ENCODE assay signal across 12 cellular contexts in genomic region chr11:135027461-135027860, GRCh38.
DNase-seq lines count a peak whose midpoint lies in the region; ATAC-seq and TF ChIP-seq lines count a peak whose summit lies in the region.
"Had no signal": no experiment of that assay in that cellular context is flagged by ENCODE, and none has a peak within 500 bp of the region (broad histone marks: within the 10 kb centered on the region; RNA-seq: fewer than 3 reads in every experiment).

No MANE protein-coding gene starts in this region.

- no peaks in the 10 kb centered on the region for H3K27me3 Mint-ChIP-seq in activated CD4-positive, alpha-beta T cell treated with anti-CD3 and anti-CD28 coated beads, Interleukin-2, amount 10 ng/mL, durations not matched to agents 24 days and 14 days
- H3K27me3 Mint-ChIP-seq: B cell had no signal

- no peaks in the 10 kb centered on the region for H3K9me3 Mint-ChIP-seq in activated CD4-positive, alpha-beta T cell treated with anti-CD3 and anti-CD28 coated beads, Interleukin-2, amount 10 ng/mL, durations not matched to agents 24 days and 14 days
- H3K9me3 Mint-ChIP-seq in stimulated activated effector memory CD8-positive, alpha-beta T cell treated with anti-CD3 and anti-CD28 coated beads, Interleukin-12 subunit alpha, Interleukin-12 subunit beta, amount 100 ng/mL, for 72 hours = peaks cover 5% of the 10 kb centered on the region

- H3K4me3 ChIP-seq in epithelial cell of proximal tubule (ENCODE audit: low read depth, low read length) (no peak overlapping the region), skeletal muscle cell (ENCODE audit: low read depth, low read length) (no peak overlapping the region), BE2C (ENCODE audit: low read depth, low read length) (no peak overlapping the region)

- no peak overlapping the region for H3K27ac Mint-ChIP-seq in activated CD4-positive, alpha-beta T cell treated with anti-CD3 and anti-CD28 coated beads, Interleukin-2, amount 10 ng/mL, durations not matched to agents 24 days and 14 days
- no peak overlapping the region for H3K27ac Mint-ChIP-seq in stimulated activated effector memory CD8-positive, alpha-beta T cell treated with anti-CD3 and anti-CD28 coated beads, Interleukin-12 subunit alpha, Interleukin-12 subunit beta, amount 100 ng/mL, for 72 hours
- H3K27ac Mint-ChIP-seq: B cell; memory B cell; T-helper 1 cell treated with Interleukin-12 subunit alpha and Interleukin-12 subunit beta and Interleukin-4 antibody, amounts not matched to agents 30 μg/mL and 1 μg/mL, for 36 hours had no signal

- TF ChIP-seq CTCF in epithelial cell of proximal tubule (conservative IDR thresholded peaks at IDR 0.05; ENCODE audit: low read depth, low read length) (no peak), BE2C (IDR thresholded peaks at IDR 0.05; ENCODE audit: low read depth, low read length) (no peak)

- no peaks in the 10 kb centered on the region for H3K36me3 ChIP-seq in BE2C

- no peaks in the 10 kb centered on the region for H3K27me3 ChIP-seq in BE2C

- DNase-seq in activated CD4-positive, alpha-beta T cell treated with anti-CD3 and anti-CD28 coated beads, Interleukin-2, amount 10 ng/mL, durations not matched to agents 24 days and 14 days = peak; percentile 69
- DNase-seq in activated CD4-positive, alpha-beta T cell treated with anti-CD3 and anti-CD28 coated beads, Interleukin-2, amount 50 U/mL, for 4 hours = no peak
- peak; percentile 15 for DNase-seq in epithelial cell of proximal tubule (ENCODE audit: low read depth)
- peak; percentile 1 for DNase-seq in skeletal muscle cell (ENCODE audit: low read depth)
- DNase-seq in BE2C = no peak
- DNase-seq in stimulated activated effector memory CD8-positive, alpha-beta T cell treated with anti-CD3 and anti-CD28 coated beads, Interleukin-12 subunit alpha, Interleukin-12 subunit beta, amount 100 ng/mL, for 72 hours (ENCODE audit: low spot score in 2 of 2) = no peak
- DNase-seq in sciatic nerve (ENCODE audit: low spot score) = no peak
- DNase-seq: central memory CD4-positive, alpha-beta T cell had no signal

- H3K36me3 Mint-ChIP-seq in activated CD4-positive, alpha-beta T cell treated with anti-CD3 and anti-CD28 coated beads, Interleukin-2, amount 10 ng/mL, durations not matched to agents 24 days and 14 days (ENCODE audit: low read depth) = no peaks in the 10 kb centered on the region
- H3K36me3 Mint-ChIP-seq in stimulated activated effector memory CD8-positive, alpha-beta T cell treated with anti-CD3 and anti-CD28 coated beads, Interleukin-12 subunit alpha, Interleukin-12 subunit beta, amount 100 ng/mL, for 72 hours = no peaks in the 10 kb centered on the region
- H3K36me3 Mint-ChIP-seq: memory B cell had no signal

- no peak for ATAC-seq in stimulated activated effector memory CD8-positive, alpha-beta T cell treated with anti-CD3 and anti-CD28 coated beads, Interleukin-12 subunit alpha, Interleukin-12 subunit beta, amount 100 ng/mL, for 72 hours
- no peak for ATAC-seq in sciatic nerve

- H3K4me1 ChIP-seq in BE2C = no peaks in the 10 kb centered on the region

- intact Hi-C loops in activated CD4-positive, alpha-beta T cell treated with anti-CD3 and anti-CD28 coated beads, Interleukin-2, amount 10 ng/mL, durations not matched to agents 24 days and 14 days (cut with micrococcal nuclease) = no loop called here
- intact Hi-C loops in sciatic nerve (cut with DNase I) = no loop called here

- H3K4me3 Mint-ChIP-seq in activated CD4-positive, alpha-beta T cell treated with anti-CD3 and anti-CD28 coated beads, Interleukin-2, amount 10 ng/mL, durations not matched to agents 24 days and 14 days = no peak overlapping the region
- no peak overlapping the region for H3K4me3 Mint-ChIP-seq in stimulated activated effector memory CD8-positive, alpha-beta T cell treated with anti-CD3 and anti-CD28 coated beads, Interleukin-12 subunit alpha, Interleukin-12 subunit beta, amount 100 ng/mL, for 72 hours
- H3K4me3 Mint-ChIP-seq: B cell; memory B cell; T-helper 1 cell treated with Interleukin-12 subunit alpha and Interleukin-12 subunit beta and Interleukin-4 antibody, amounts not matched to agents 30 μg/mL and 1 μg/mL, for 36 hours had no signal

- no peaks in the 10 kb centered on the region; the same call in 1 of the 2 replicates for H3K9me3 ChIP-seq in BE2C

- H3K4me1 Mint-ChIP-seq in activated CD4-positive, alpha-beta T cell treated with anti-CD3 and anti-CD28 coated beads, Interleukin-2, amount 10 ng/mL, durations not matched to agents 24 days and 14 days = no peaks in the 10 kb centered on the region
- no peaks in the 10 kb centered on the region for H3K4me1 Mint-ChIP-seq in stimulated activated effector memory CD8-positive, alpha-beta T cell treated with anti-CD3 and anti-CD28 coated beads, Interleukin-12 subunit alpha, Interleukin-12 subunit beta, amount 100 ng/mL, for 72 hours
- H3K4me1 Mint-ChIP-seq: B cell, memory B cell had no signal

TF ChIP-seq in PFSK-1, 5 proteins besides CTCF, POLR2A, EP300 and RAD21:
- TF ChIP-seq TAF1 (IDR thresholded peaks at IDR 0.05; ENCODE audit: borderline replicate concordance, insufficient read depth, low read length) = no peak
- peak; percentile 77 to 97 for TF ChIP-seq REST (IDR thresholded peaks at IDR 0.05; ENCODE audit: insufficient read depth in 1 of 2, low read depth in 2 of 2, low read length in 2 of 2)

Comparison
In these comparisons a context has a peak if more than half of its experiments do, and no peak if none do; other contexts are left out.
1. DNase-seq: peak in activated CD4-positive, alpha-beta T cell treated with anti-CD3 and anti-CD28 coated beads, Interleukin-2, amount 10 ng/mL, durations not matched to agents 24 days and 14 days (single experiment), epithelial cell of proximal tubule (single experiment) and skeletal muscle cell (single experiment); none in activated CD4-positive, alpha-beta T cell treated with anti-CD3 and anti-CD28 coated beads, Interleukin-2, amount 50 U/mL, for 4 hours (0 of 2), BE2C (single experiment), stimulated activated effector memory CD8-positive, alpha-beta T cell treated with anti-CD3 and anti-CD28 coated beads, Interleukin-12 subunit alpha, Interleukin-12 subunit beta, amount 100 ng/mL, for 72 hours (0 of 2) and sciatic nerve (single experiment).